2 cellular contexts compared by ENCODE assay signal in the genomic region with DNA sequence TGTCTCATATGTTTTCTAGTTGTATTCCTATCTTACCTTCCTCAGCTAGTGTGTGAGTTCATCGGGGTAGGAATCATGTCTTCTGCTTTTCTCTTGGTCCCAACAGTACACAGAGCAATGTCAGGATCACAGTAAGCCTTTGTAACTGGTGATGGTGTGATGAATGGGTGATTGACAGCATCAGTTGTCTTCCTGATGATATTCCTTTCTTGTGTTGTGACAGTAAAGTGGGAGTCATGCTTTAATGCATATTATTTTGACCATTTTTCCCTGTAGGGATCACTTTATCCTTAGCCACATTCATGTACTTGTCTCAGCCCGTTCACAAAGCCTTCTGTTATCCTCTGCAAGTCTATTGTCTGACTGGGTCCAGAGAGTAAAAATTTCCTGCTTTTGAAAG.
TF ChIP-seq lines count a peak whose summit lies in the region.

No MANE protein-coding gene starts in this region.

TF ChIP-seq in HepG2, 621 proteins besides CTCF, POLR2A, EP300 and RAD21:
- TF ChIP-seq NR2C2 (CRISPR knock-in tag; IDR thresholded peaks at IDR 0.05; ENCODE audit: borderline replicate concordance): no peak
TF ChIP-seq in HepG2: peak in this region for 0.

TF ChIP-seq in K562, 482 proteins besides CTCF, POLR2A, EP300 and RAD21:
- TF ChIP-seq KAT2B (IDR thresholded peaks at IDR 0.05; ENCODE audit: low read depth, low read length): no peak
- TF ChIP-seq, protein P1, sequence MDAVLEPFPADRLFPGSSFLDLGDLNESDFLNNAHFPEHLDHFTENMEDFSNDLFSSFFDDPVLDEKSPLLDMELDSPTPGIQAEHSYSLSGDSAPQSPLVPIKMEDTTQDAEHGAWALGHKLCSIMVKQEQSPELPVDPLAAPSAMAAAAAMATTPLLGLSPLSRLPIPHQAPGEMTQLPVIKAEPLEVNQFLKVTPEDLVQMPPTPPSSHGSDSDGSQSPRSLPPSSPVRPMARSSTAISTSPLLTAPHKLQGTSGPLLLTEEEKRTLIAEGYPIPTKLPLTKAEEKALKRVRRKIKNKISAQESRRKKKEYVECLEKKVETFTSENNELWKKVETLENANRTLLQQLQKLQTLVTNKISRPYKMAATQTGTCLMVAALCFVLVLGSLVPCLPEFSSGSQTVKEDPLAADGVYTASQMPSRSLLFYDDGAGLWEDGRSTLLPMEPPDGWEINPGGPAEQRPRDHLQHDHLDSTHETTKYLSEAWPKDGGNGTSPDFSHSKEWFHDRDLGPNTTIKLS (IDR thresholded peaks at IDR 0.05; ENCODE audit: borderline replicate concordance, low read depth): no peak
- TF ChIP-seq, protein P2, sequence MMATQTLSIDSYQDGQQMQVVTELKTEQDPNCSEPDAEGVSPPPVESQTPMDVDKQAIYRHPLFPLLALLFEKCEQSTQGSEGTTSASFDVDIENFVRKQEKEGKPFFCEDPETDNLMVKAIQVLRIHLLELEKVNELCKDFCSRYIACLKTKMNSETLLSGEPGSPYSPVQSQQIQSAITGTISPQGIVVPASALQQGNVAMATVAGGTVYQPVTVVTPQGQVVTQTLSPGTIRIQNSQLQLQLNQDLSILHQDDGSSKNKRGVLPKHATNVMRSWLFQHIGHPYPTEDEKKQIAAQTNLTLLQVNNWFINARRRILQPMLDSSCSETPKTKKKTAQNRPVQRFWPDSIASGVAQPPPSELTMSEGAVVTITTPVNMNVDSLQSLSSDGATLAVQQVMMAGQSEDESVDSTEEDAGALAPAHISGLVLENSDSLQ (IDR thresholded peaks at IDR 0.05): peak; percentile 32
